In the genomic region with DNA sequence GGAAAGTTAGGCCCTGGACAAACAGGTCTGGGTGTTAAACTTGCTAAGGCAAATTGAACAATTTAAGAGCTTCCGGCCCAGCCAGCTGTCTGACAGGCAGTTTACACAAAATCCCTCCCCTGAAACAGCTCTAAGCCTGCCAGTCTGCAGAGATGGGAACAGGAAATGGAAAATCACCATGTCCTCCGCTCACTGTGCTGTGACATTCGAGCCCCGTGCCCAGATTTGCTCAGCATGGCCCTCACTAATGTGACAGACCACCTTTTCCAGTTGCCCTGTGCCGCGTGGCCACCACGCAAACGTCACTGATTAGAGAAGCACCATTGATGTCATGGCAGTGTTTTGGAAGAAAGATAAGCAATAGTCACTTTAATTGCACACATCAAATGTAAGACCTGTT, we compare ENCODE assay signal across 9 cellular contexts. TPM values are rescaled to one million over a fixed set of nuclear protein-coding genes. Genes with fewer than 3 reads are reported as not detected.
DNase-seq lines count a peak whose midpoint lies in the region; ATAC-seq and TF ChIP-seq lines count a peak whose summit lies in the region.
"Had no signal": no experiment of that assay in that cellular context is flagged by ENCODE, and none has a peak within 500 bp of the region (broad histone marks: within the 10 kb centered on the region; RNA-seq: fewer than 3 reads in every experiment).

No MANE protein-coding gene starts in this region.

- peaks cover 6% of the 10 kb centered on the region for H3K36me3 Mint-ChIP-seq in brain
- no peaks in the 10 kb centered on the region for H3K36me3 Mint-ChIP-seq in natural killer cell treated with Interleukin-12 subunit alpha and Interleukin-12 subunit beta and Interleukin-15 and Interleukin-18, amount 100 ng/mL, for 72 hours

- no peak overlapping the region for H3K4me3 ChIP-seq in HUES48 (ENCODE audit: low read depth, low read length)

- peaks cover 24% of the 10 kb centered on the region for H3K36me3 ChIP-seq in HUES48 (ENCODE audit: control insufficient read depth, insufficient read depth, low read length)

- no peak for TF ChIP-seq CTCF in brain (conservative IDR thresholded peaks at IDR 0.05)

- H3K4me1 ChIP-seq in HUES48 (ENCODE audit: control insufficient read depth, insufficient read depth, low read length), result peaks cover 31% of the 10 kb centered on the region

- H3K27ac Mint-ChIP-seq in brain, result peak overlapping the region; percentile 41 to 93 (median 78)
- H3K27ac Mint-ChIP-seq in natural killer cell treated with Interleukin-12 subunit alpha and Interleukin-12 subunit beta and Interleukin-15 and Interleukin-18, amount 100 ng/mL, for 72 hours, result peak overlapping the region; percentile 54 to 83

- ATAC-seq in GM18511 (IDR thresholded peaks at IDR 0.05; ENCODE audit: unreplicated experiment) (peak; percentile 77), HG03520 (IDR thresholded peaks at IDR 0.05; ENCODE audit: unreplicated experiment) (no peak)
- peak; percentile 56 to 68 for ATAC-seq in natural killer cell treated with Interleukin-12 subunit alpha and Interleukin-12 subunit beta and Interleukin-15 and Interleukin-18, amount 100 ng/mL, for 72 hours

- H3K9ac ChIP-seq in HUES48 (ENCODE audit: low read depth, low read length), result peak overlapping the region; percentile 13; the same call in 1 of the 2 replicates

- no peak for DNase-seq in natural killer cell treated with Interleukin-12 subunit alpha and Interleukin-12 subunit beta and Interleukin-15 and Interleukin-18, amount 100 ng/mL, for 72 hours (ENCODE audit: low spot score)
- DNase-seq in SKM-1 (lab: John Stamatoyannopoulos, UW; ENCODE audit: unreplicated experiment) (no peak), midbrain (lab: John Stamatoyannopoulos, UW) (no peak), RKO (ENCODE audit: low spot score) (no peak)

- no peaks in the 10 kb centered on the region for H3K9me3 ChIP-seq in HUES48 (ENCODE audit: control insufficient read depth, insufficient read depth, low read length)

- H3K9me3 Mint-ChIP-seq in brain, result no peaks in the 10 kb centered on the region
- no peaks in the 10 kb centered on the region for H3K9me3 Mint-ChIP-seq in natural killer cell treated with Interleukin-12 subunit alpha and Interleukin-12 subunit beta and Interleukin-15 and Interleukin-18, amount 100 ng/mL, for 72 hours

- no peaks in the 10 kb centered on the region for H3K27me3 Mint-ChIP-seq in brain
- H3K27me3 Mint-ChIP-seq in natural killer cell treated with Interleukin-12 subunit alpha and Interleukin-12 subunit beta and Interleukin-15 and Interleukin-18, amount 100 ng/mL, for 72 hours, result no peaks in the 10 kb centered on the region

- no peaks in the 10 kb centered on the region for H3K27me3 ChIP-seq in HUES48 (ENCODE audit: control insufficient read depth, insufficient read depth, low read length)

- peaks cover 43% of the 10 kb centered on the region for H3K4me1 Mint-ChIP-seq in brain
- peaks cover 32 to 41% of the 10 kb centered on the region in 2 donors for H3K4me1 Mint-ChIP-seq in natural killer cell treated with Interleukin-12 subunit alpha and Interleukin-12 subunit beta and Interleukin-15 and Interleukin-18, amount 100 ng/mL, for 72 hours (ENCODE audit: low read depth in 2 of 2)

- peak overlapping the region in 3 of 5 experiments; percentile 2 to 58 (median 42) for H3K4me3 Mint-ChIP-seq in brain
- H3K4me3 Mint-ChIP-seq in natural killer cell treated with Interleukin-12 subunit alpha and Interleukin-12 subunit beta and Interleukin-15 and Interleukin-18, amount 100 ng/mL, for 72 hours, result no peak overlapping the region

- H3K27ac ChIP-seq in HUES48 (ENCODE audit: low read depth, low read length), result peak overlapping the region; percentile 56

RNA-seq across cellular contexts. Expression of a gene that starts 41.0 kb away (rescaled TPM):
- polyA plus RNA-seq in brain (ENCODE audit: insufficient read depth, low read depth, low replicate concordance), result 8.4 TPM
- 10 to 100 TPM in 1 of 2 donors, 1 to 10 TPM in 1; 5.6 to 20.1 TPM for total RNA-seq in natural killer cell treated with Interleukin-12 subunit alpha and Interleukin-12 subunit beta and Interleukin-15 and Interleukin-18, amount 100 ng/mL, for 72 hours
- total RNA-seq: T-helper 1 cell treated with Interleukin-12 subunit alpha and Interleukin-12 subunit beta and Interleukin-4 antibody, amounts not matched to agents 30 ng/mL and 1 ng/mL, for 36 hours had no signal

RNA-seq across cellular contexts. Expression of a gene that starts 42.1 kb away (rescaled TPM):
- 7.7 TPM for polyA plus RNA-seq in brain (ENCODE audit: insufficient read depth, low read depth, low replicate concordance)
- not detected for total RNA-seq in natural killer cell treated with Interleukin-12 subunit alpha and Interleukin-12 subunit beta and Interleukin-15 and Interleukin-18, amount 100 ng/mL, for 72 hours
- total RNA-seq: T-helper 1 cell treated with Interleukin-12 subunit alpha and Interleukin-12 subunit beta and Interleukin-4 antibody, amounts not matched to agents 30 ng/mL and 1 ng/mL, for 36 hours had no signal
